21 cellular contexts compared by ENCODE assay signal in the genomic region with DNA sequence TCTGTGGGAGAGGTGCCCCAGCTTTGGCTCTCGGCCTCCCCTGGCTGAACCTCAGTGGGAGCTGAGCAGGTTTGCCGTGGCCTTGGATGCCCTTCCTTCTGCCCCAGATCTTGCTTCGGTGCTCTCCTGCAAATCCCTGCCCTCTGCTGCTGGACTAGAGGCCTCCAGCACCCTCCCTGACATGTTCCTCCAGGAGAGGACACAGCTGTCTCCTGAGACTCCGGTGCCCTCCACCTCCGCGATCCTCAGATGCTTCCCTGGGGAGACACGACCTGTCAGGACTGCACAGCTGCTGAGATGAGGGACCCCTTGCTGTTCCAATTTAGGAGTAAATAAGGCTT. TPM values are rescaled to one million over a fixed set of nuclear protein-coding genes. Genes with fewer than 3 reads are reported as not detected.
A peak's percentile ranks its signal among the peaks of the same experiment; 100 is the strongest.
DNase-seq lines count a peak whose midpoint lies in the region; ATAC-seq and TF ChIP-seq lines count a peak whose summit lies in the region.
"Had no signal": no experiment of that assay in that cellular context is flagged by ENCODE, and none has a peak within 500 bp of the region (broad histone marks: within the 10 kb centered on the region; RNA-seq: fewer than 3 reads in every experiment).

No MANE protein-coding gene starts in this region.

- H3K4me1 Mint-ChIP-seq in T-helper 1 cell treated with Interleukin-12 subunit alpha and Interleukin-12 subunit beta and Interleukin-4 antibody, amounts not matched to agents 30 μg/mL and 1 μg/mL, for 36 hours (ENCODE audit: low read depth): peaks cover 33% of the 10 kb centered on the region
- H3K4me1 Mint-ChIP-seq in osteocyte (ENCODE audit: unreplicated experiment): peaks cover 4% of the 10 kb centered on the region
- peaks cover 0 to 19% (median 0%) of the 10 kb centered on the region in 4 donors for H3K4me1 Mint-ChIP-seq in naive thymus-derived CD8-positive, alpha-beta T cell

- intact Hi-C loops in heart left ventricle (cut with DNase I): no loop called here

- no peak for TF ChIP-seq POLR2A in heart left ventricle (IDR thresholded peaks at IDR 0.05)

- POLR2A ChIA-PET in HEK293 (lab: Yijun Ruan, JAX): interaction anchor here (0.6 to 1.0 kb wide), 3 partner anchors 12 to 53 kb away, joined by 3 to 4 read pairs (median 3); no protein-coding TSS in a partner anchor
- POLR2A ChIA-PET in naive thymus-derived CD8-positive, alpha-beta T cell (lab: Charles Lee): no interaction called here

- no peak overlapping the region for H3K4me3 ChIP-seq in HEK293 (ENCODE audit: low read depth, low read length)
- no peak overlapping the region for H3K4me3 ChIP-seq in brain microvascular endothelial cell (ENCODE audit: low read depth, low read length)
- H3K4me3 ChIP-seq in heart left ventricle: no peak overlapping the region

- H3K4me1 ChIP-seq in HEK293 (ENCODE audit: control insufficient read depth, insufficient read depth, low read length): no peaks in the 10 kb centered on the region
- H3K4me1 ChIP-seq in heart left ventricle: peaks cover 0 to 12% (median 0%) of the 10 kb centered on the region in 12 donors

- no peak overlapping the region for H3K4me3 Mint-ChIP-seq in T-helper 1 cell treated with Interleukin-12 subunit alpha and Interleukin-12 subunit beta and Interleukin-4 antibody, amounts not matched to agents 30 μg/mL and 1 μg/mL, for 36 hours
- H3K4me3 Mint-ChIP-seq in osteocyte (ENCODE audit: unreplicated experiment): no peak overlapping the region
- H3K4me3 Mint-ChIP-seq in naive thymus-derived CD8-positive, alpha-beta T cell: no peak overlapping the region

- H3K9me3 ChIP-seq in HEK293 (ENCODE audit: control insufficient read depth, insufficient read depth, low read depth, low read length): no peaks in the 10 kb centered on the region
- H3K9me3 ChIP-seq in heart left ventricle: no peaks in the 10 kb centered on the region

- H3K27me3 ChIP-seq in brain microvascular endothelial cell (replicated peaks) (no peaks in the 10 kb centered on the region), heart left ventricle (no peaks in the 10 kb centered on the region)

- no peaks in the 10 kb centered on the region for H3K9me3 Mint-ChIP-seq in T-helper 1 cell treated with Interleukin-12 subunit alpha and Interleukin-12 subunit beta and Interleukin-4 antibody, amounts not matched to agents 30 μg/mL and 1 μg/mL, for 36 hours
- no peaks in the 10 kb centered on the region for H3K9me3 Mint-ChIP-seq in osteocyte (ENCODE audit: unreplicated experiment)
- peaks cover 0 to 6% (median 0%) of the 10 kb centered on the region in 9 donors for H3K9me3 Mint-ChIP-seq in naive thymus-derived CD8-positive, alpha-beta T cell

- no peak for TF ChIP-seq CTCF in HEK293 (tag by site-specific recombination; IDR thresholded peaks at IDR 0.05)
- TF ChIP-seq CTCF in brain microvascular endothelial cell (IDR thresholded peaks at IDR 0.05; ENCODE audit: low read depth, low read length, missing control alignments): no peak
- no peak for TF ChIP-seq CTCF in osteocyte (IDR thresholded peaks at IDR 0.05)
- no peak for TF ChIP-seq CTCF in heart left ventricle (IDR thresholded peaks at IDR 0.05)

- ATAC-seq in heart left ventricle: no peak
- ATAC-seq in naive thymus-derived CD8-positive, alpha-beta T cell: no peak

- WGBS in heart left ventricle, 4 donors: 52 to 69% (median 59%) methylated on average over 6 to 7 of the region's 7 CpGs

- peaks cover 3% of the 10 kb centered on the region for H3K36me3 Mint-ChIP-seq in T-helper 1 cell treated with Interleukin-12 subunit alpha and Interleukin-12 subunit beta and Interleukin-4 antibody, amounts not matched to agents 30 μg/mL and 1 μg/mL, for 36 hours (ENCODE audit: low read depth)
- no peaks in the 10 kb centered on the region for H3K36me3 Mint-ChIP-seq in osteocyte (ENCODE audit: unreplicated experiment)
- H3K36me3 Mint-ChIP-seq in naive thymus-derived CD8-positive, alpha-beta T cell: peaks cover 0 to 3% (median 0%) of the 10 kb centered on the region in 3 donors

- H3K27ac Mint-ChIP-seq in T-helper 1 cell treated with Interleukin-12 subunit alpha and Interleukin-12 subunit beta and Interleukin-4 antibody, amounts not matched to agents 30 μg/mL and 1 μg/mL, for 36 hours: peak overlapping the region; percentile 5
- H3K27ac Mint-ChIP-seq in osteocyte (ENCODE audit: unreplicated experiment): no peak overlapping the region
- H3K27ac Mint-ChIP-seq in naive thymus-derived CD8-positive, alpha-beta T cell: peak overlapping the region in 1 of 10 donors; percentile 4

- no peaks in the 10 kb centered on the region for H3K27me3 Mint-ChIP-seq in T-helper 1 cell treated with Interleukin-12 subunit alpha and Interleukin-12 subunit beta and Interleukin-4 antibody, amounts not matched to agents 30 μg/mL and 1 μg/mL, for 36 hours (ENCODE audit: low read depth)
- peaks cover 3% of the 10 kb centered on the region for H3K27me3 Mint-ChIP-seq in osteocyte (ENCODE audit: unreplicated experiment)
- peaks cover 0 to 35% (median 5%) of the 10 kb centered on the region in 5 donors for H3K27me3 Mint-ChIP-seq in naive thymus-derived CD8-positive, alpha-beta T cell

- in situ Hi-C loops in brain microvascular endothelial cell (cut with HindIII; ENCODE audit: low pct_ligation_motif_present, low sequenced_read_pairs): no loop called here

- H3K36me3 ChIP-seq in HEK293 (ENCODE audit: control insufficient read depth in 2 of 2, insufficient read depth in 1 of 2, low read length in 2 of 2) (no peaks in the 10 kb centered on the region), brain microvascular endothelial cell (replicated peaks) (no peaks in the 10 kb centered on the region), heart left ventricle (no peaks in the 10 kb centered on the region)

- CTCF ChIA-PET in HEK293 (lab: Yijun Ruan, JAX): interaction anchor here (0.7 to 3.1 kb wide), 5 partner anchors 13 to 536 kb away, joined by 3 to 18 read pairs (median 5); no protein-coding TSS in a partner anchor

- DNase-seq in T-helper 1 cell (no peak), brain microvascular endothelial cell (no peak), osteocyte (ENCODE audit: extremely low spot score, unreplicated experiment) (peak; percentile 74), heart left ventricle (no peak), NCI-H2171 (lab: John Stamatoyannopoulos, UW) (no peak)
- DNase-seq in naive thymus-derived CD8-positive, alpha-beta T cell: no peak
- DNase-seq: C1 segment of cervical spinal cord; DMS 273 treated with DMSO at 0.1 percent for 48 hours; NCI-H1092; NCI-H1694; NCI-H2107; NCI-H69; NK-92 treated with Interleukin-12 subunit alpha and Interleukin-12 subunit beta, amount 100 ng/mL, for 24 hours; OCI-M1; RPMI8226 had no signal

- no peak overlapping the region for H3K27ac ChIP-seq in HEK293 (ENCODE audit: extremely low read depth, low read depth, low read length)
- peak overlapping the region; percentile 56 for H3K27ac ChIP-seq in brain microvascular endothelial cell
- H3K27ac ChIP-seq in heart left ventricle: no peak overlapping the region
- H3K27ac ChIP-seq: 22Rv1, HL-60, KMS-11 had no signal

TF ChIP-seq in HEK293, 187 proteins besides CTCF, POLR2A, EP300 and RAD21:
- TF ChIP-seq ZIC2 (tag by site-specific recombination; IDR thresholded peaks at IDR 0.05): 0 out of 2 replicates have a peak, but pooled peaks have one; percentile 11
- no peak for TF ChIP-seq ZNF843 (tag by site-specific recombination; IDR thresholded peaks at IDR 0.05)

RNA-seq across cellular contexts. Expression of a gene that starts 7.3 kb away (rescaled TPM):
- total RNA-seq in osteocyte (not detected in 2 replicates), heart left ventricle (under 1 TPM in 1 of 9 donors, not detected in 8; 0.16 TPM)
- not detected for polyA plus RNA-seq in heart left ventricle
- total RNA-seq in naive thymus-derived CD8-positive, alpha-beta T cell: not detected
- not detected for polyA plus RNA-seq in naive thymus-derived CD8-positive, alpha-beta T cell
- total RNA-seq: MCF 10A had no signal

RNA-seq across cellular contexts. Expression of a gene that starts 50.9 kb away (rescaled TPM):
- total RNA-seq in osteocyte (6.3 and 6.5 TPM in 2 replicates), heart left ventricle (1 to 10 TPM in 1 of 9 donors, under 1 TPM in 5, not detected in 3; 0.10 to 4.5 (median 0.33) TPM)
- polyA plus RNA-seq in heart left ventricle: under 1 TPM in 1 of 2 donors, not detected in 1; 0.06 TPM
- not detected for total RNA-seq in naive thymus-derived CD8-positive, alpha-beta T cell
- not detected for polyA plus RNA-seq in naive thymus-derived CD8-positive, alpha-beta T cell
